ENCODE assay signal across 1 cellular context in the genomic region with DNA sequence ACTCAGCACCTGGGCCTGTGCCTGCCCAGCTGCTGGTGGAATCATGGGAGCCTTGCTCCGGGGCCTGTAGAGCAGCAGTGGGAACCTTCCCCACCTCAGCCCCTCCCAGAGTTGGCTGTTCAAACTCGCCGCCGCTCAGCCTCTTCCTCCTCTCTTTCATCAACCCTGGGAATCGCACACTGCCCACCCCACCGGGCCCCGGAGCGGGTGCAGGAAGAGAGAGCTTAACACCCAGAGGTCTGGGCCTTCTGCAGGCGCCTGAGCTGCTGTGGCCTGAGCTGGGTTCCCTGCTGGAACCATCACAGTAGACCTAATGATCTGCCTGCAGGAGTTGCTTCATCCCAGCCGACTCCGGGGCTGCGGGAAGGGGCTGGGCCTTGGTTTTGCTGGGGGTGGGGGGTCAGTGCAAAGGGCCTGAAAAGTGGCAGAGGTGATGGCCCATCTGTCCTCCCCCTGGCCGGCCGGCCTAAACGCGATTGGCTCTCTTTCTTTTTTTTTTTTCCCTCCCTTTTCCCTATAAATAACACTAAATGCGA.
TF ChIP-seq lines count a peak whose summit lies in the region.

No MANE protein-coding gene starts in this region.

TF ChIP-seq in HepG2, 621 proteins besides CTCF, POLR2A, EP300 and RAD21 (continued from another document and continues in another):
- TF ChIP-seq ZNF503 (CRISPR knock-in tag; IDR thresholded peaks at IDR 0.05), result no peak
- TF ChIP-seq NFYC (CRISPR knock-in tag; IDR thresholded peaks at IDR 0.05), result peak; percentile 27; the same call in 1 of the 2 replicates
- TF ChIP-seq ZNF124 (CRISPR knock-in tag; IDR thresholded peaks at IDR 0.05), result no peak
- TF ChIP-seq TAF1 (CRISPR knock-in tag; IDR thresholded peaks at IDR 0.05), result peak; percentile 30; the same call in 1 of the 2 replicates
- TF ChIP-seq MXI1 (IDR thresholded peaks at IDR 0.05; ENCODE audit: borderline replicate concordance, low read depth, low read length), result 0 out of 3 replicates have a peak, but pooled peaks have one; percentile 10
- 0 out of 2 replicates have a peak, but pooled peaks have one; percentile 34 for TF ChIP-seq SRY (CRISPR knock-in tag; IDR thresholded peaks at IDR 0.05)
- TF ChIP-seq ZNF431 (CRISPR knock-in tag; IDR thresholded peaks at IDR 0.05; ENCODE audit: borderline replicate concordance, low read depth), result no peak
- TF ChIP-seq ZNF749 (CRISPR knock-in tag; IDR thresholded peaks at IDR 0.05; ENCODE audit: borderline replicate concordance), result 0 out of 2 replicates have a peak, but pooled peaks have one; percentile 40
- TF ChIP-seq KDM5A (IDR thresholded peaks at IDR 0.05; ENCODE audit: borderline replicate concordance, low read length), result peak; percentile 14; the same call in 1 of the 2 replicates
- TF ChIP-seq ZNF772 (CRISPR knock-in tag; IDR thresholded peaks at IDR 0.05), result peak; percentile 21; the same call in 1 of the 2 replicates
- 0 out of 2 replicates have a peak, but pooled peaks have one; percentile 38 for TF ChIP-seq KAT7 (CRISPR knock-in tag; IDR thresholded peaks at IDR 0.05; ENCODE audit: borderline replicate concordance)
- TF ChIP-seq ZBTB20 (CRISPR knock-in tag; IDR thresholded peaks at IDR 0.05; ENCODE audit: borderline replicate concordance, low read depth), result 0 out of 2 replicates have a peak, but pooled peaks have one; percentile 3
- TF ChIP-seq, protein P1, sequence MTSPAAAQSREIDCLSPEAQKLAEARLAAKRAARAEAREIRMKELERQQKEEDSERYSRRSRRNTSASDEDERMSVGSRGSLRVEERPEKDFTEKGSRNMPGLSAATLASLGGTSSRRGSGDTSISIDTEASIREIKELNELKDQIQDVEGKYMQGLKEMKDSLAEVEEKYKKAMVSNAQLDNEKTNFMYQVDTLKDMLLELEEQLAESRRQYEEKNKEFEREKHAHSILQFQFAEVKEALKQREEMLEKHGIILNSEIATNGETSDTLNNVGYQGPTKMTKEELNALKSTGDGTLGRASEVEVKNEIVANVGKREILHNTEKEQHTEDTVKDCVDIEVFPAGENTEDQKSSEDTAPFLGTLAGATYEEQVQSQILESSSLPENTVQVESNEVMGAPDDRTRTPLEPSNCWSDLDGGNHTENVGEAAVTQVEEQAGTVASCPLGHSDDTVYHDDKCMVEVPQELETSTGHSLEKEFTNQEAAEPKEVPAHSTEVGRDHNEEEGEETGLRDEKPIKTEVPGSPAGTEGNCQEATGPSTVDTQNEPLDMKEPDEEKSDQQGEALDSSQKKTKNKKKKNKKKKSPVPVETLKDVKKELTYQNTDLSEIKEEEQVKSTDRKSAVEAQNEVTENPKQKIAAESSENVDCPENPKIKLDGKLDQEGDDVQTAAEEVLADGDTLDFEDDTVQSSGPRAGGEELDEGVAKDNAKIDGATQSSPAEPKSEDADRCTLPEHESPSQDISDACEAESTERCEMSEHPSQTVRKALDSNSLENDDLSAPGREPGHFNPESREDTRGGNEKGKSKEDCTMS (CRISPR knock-in tag; conservative IDR thresholded peaks at IDR 0.05), result no peak
- TF ChIP-seq KMT2A (CRISPR knock-in tag; IDR thresholded peaks at IDR 0.05), result 0 out of 2 replicates have a peak, but pooled peaks have one; percentile 9
- peak; percentile 48; the same call in 1 of the 2 replicates for TF ChIP-seq ZFP1 (CRISPR knock-in tag; IDR thresholded peaks at IDR 0.05)
- TF ChIP-seq, protein P2, sequence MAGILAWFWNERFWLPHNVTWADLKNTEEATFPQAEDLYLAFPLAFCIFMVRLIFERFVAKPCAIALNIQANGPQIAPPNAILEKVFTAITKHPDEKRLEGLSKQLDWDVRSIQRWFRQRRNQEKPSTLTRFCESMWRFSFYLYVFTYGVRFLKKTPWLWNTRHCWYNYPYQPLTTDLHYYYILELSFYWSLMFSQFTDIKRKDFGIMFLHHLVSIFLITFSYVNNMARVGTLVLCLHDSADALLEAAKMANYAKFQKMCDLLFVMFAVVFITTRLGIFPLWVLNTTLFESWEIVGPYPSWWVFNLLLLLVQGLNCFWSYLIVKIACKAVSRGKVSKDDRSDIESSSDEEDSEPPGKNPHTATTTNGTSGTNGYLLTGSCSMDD (CRISPR knock-in tag; IDR thresholded peaks at IDR 0.05), result no peak
- peak; percentile 57 for TF ChIP-seq ZNF143 (CRISPR knock-in tag; IDR thresholded peaks at IDR 0.05)
- no peak for TF ChIP-seq ZNF136 (CRISPR knock-in tag; IDR thresholded peaks at IDR 0.05; ENCODE audit: low read depth)
- 0 out of 2 replicates have a peak, but pooled peaks have one; percentile 6 for TF ChIP-seq RXRB (CRISPR knock-in tag; IDR thresholded peaks at IDR 0.05; ENCODE audit: borderline replicate concordance)
- peak; percentile 11; the same call in 1 of the 2 replicates for TF ChIP-seq ZBTB38 (CRISPR knock-in tag; IDR thresholded peaks at IDR 0.05)
- TF ChIP-seq ZNF282 (IDR thresholded peaks at IDR 0.05; ENCODE audit: partially characterized antibody), result no peak
- TF ChIP-seq MAZ (IDR thresholded peaks at IDR 0.05; ENCODE audit: borderline replicate concordance, low read depth, low read length), result no peak
- TF ChIP-seq MAZ (CRISPR knock-in tag; IDR thresholded peaks at IDR 0.05; ENCODE audit: low read depth), result 0 out of 2 replicates have a peak, but pooled peaks have one; percentile 15
- 0 out of 2 replicates have a peak, but pooled peaks have one; percentile 36 for TF ChIP-seq ZNF747 (CRISPR knock-in tag; IDR thresholded peaks at IDR 0.05; ENCODE audit: borderline replicate concordance)
- no peak; the same call in 1 of the 2 replicates for TF ChIP-seq HNRNPL (IDR thresholded peaks at IDR 0.05; ENCODE audit: low read depth, low read length)
- TF ChIP-seq, protein P3, sequence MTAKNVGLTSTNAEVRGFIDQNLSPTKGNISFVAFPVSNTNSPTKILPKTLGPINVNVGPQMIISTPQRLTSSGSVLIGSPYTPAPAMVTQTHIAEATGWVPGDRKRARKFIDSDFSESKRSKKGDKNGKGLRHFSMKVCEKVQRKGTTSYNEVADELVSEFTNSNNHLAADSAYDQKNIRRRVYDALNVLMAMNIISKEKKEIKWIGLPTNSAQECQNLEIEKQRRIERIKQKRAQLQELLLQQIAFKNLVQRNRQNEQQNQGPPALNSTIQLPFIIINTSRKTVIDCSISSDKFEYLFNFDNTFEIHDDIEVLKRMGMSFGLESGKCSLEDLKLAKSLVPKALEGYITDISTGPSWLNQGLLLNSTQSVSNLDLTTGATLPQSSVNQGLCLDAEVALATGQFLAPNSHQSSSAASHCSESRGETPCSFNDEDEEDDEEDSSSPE (CRISPR knock-in tag; IDR thresholded peaks at IDR 0.05), result peak; percentile 23; the same call in 1 of the 2 replicates
- TF ChIP-seq AGO2 (optimal IDR thresholded peaks at IDR 0.05; ENCODE audit: low read depth, low read length), result peak; percentile 93
- no peak for TF ChIP-seq DNMT1 (CRISPR knock-in tag; IDR thresholded peaks at IDR 0.05)
- 0 out of 2 replicates have a peak, but pooled peaks have one; percentile 64 for TF ChIP-seq EED (CRISPR knock-in tag; IDR thresholded peaks at IDR 0.05)
- peak; percentile 48 for TF ChIP-seq POLR2G (IDR thresholded peaks at IDR 0.05; ENCODE audit: low read depth, low read length)
- TF ChIP-seq ZNF790 (CRISPR knock-in tag; IDR thresholded peaks at IDR 0.05; ENCODE audit: borderline replicate concordance), result peak; percentile 13; the same call in 1 of the 2 replicates
- no peak for TF ChIP-seq GABPA (IDR thresholded peaks at IDR 0.05; ENCODE audit: low read depth, low read length)
- TF ChIP-seq GABPA (CRISPR knock-in tag; IDR thresholded peaks at IDR 0.05; ENCODE audit: low read depth), result peak; percentile 46; the same call in 1 of the 2 replicates
- peak; percentile 47 for TF ChIP-seq YEATS4 (CRISPR knock-in tag; IDR thresholded peaks at IDR 0.05; ENCODE audit: borderline replicate concordance)
- TF ChIP-seq SNRNP70 (IDR thresholded peaks at IDR 0.05; ENCODE audit: low read depth, low read length), result no peak
- TF ChIP-seq ZNF331 (CRISPR knock-in tag; IDR thresholded peaks at IDR 0.05), result 0 out of 2 replicates have a peak, but pooled peaks have one; percentile 3
- TF ChIP-seq ZNF335 (CRISPR knock-in tag; IDR thresholded peaks at IDR 0.05), result 0 out of 2 replicates have a peak, but pooled peaks have one; percentile 10
- 0 out of 2 replicates have a peak, but pooled peaks have one; percentile 6 for TF ChIP-seq ZHX1 (CRISPR knock-in tag; IDR thresholded peaks at IDR 0.05; ENCODE audit: low read depth)
- no peak for TF ChIP-seq ZBTB40 (IDR thresholded peaks at IDR 0.05)
- 0 out of 2 replicates have a peak, but pooled peaks have one; percentile 1 for TF ChIP-seq ZBTB40 (CRISPR knock-in tag; IDR thresholded peaks at IDR 0.05)
- peak; percentile 76 for TF ChIP-seq CEBPB (IDR thresholded peaks at IDR 0.05; ENCODE audit: borderline replicate concordance, low read depth, low read length)
